Comparison of ENCODE assay signal across 29 cellular contexts in the genomic region with DNA sequence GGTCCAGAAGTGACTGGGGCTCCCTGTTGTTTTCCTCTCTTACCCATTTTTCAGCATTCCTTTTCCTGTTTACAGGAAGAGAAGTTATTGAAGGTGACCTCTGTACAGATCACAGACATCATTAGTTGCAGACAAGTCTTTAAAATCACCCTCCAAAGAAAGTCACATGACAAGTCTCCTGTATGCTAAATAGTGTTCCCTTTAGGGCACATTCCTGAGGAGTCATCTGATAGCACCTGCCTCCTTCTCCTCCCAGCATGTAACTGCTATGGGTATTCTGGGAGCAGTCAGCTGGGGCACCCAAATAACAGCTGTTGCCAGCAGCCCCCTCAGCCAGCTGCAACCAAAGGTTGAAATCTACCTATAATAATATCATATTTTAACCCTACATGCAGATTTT.
"Had no signal": no experiment of that assay in that cellular context is flagged by ENCODE, and none has a peak within 500 bp of the region (broad histone marks: within the 10 kb centered on the region; RNA-seq: fewer than 3 reads in every experiment).

No MANE protein-coding gene starts in this region.

- H3K4me3 ChIP-seq: esophagus muscularis mucosa, heart left ventricle, lung, mucosa of descending colon, right lobe of liver, skin epidermis, thoracic aorta had no signal

- H3K9me3 ChIP-seq: mucosa of descending colon, neutrophil, right lobe of liver, thoracic aorta had no signal

- H3K4me3 Mint-ChIP-seq: activated CD4-positive, alpha-beta memory T cell treated with anti-CD3 and anti-CD28 coated beads for 36 hours; activated CD4-positive, alpha-beta T cell treated with anti-CD3 and anti-CD28 coated beads, Interleukin-2, amount 10 ng/mL, durations not matched to agents 24 days and 14 days; activated T-cell treated with anti-CD3 and anti-CD28 coated beads, Interleukin-2, amount 50 U/mL, for 24 hours; central memory CD8-positive, alpha-beta T cell; dendritic cell treated with granulocyte-macrophage colony-stimulating factor and Interleukin-4, amounts not matched to agents 40 ng/mL and 50 ng/mL, for 4 days; nephron; stimulated activated naive CD8-positive, alpha-beta T cell treated with anti-CD3 and anti-CD28 coated beads, Interleukin-15, Interleukin-2, amounts not matched to agents 100 ng/mL and 50 ng/mL, for 24 hours; T-helper 17 cell had no signal

- H3K27me3 Mint-ChIP-seq: activated CD4-positive, alpha-beta memory T cell treated with anti-CD3 and anti-CD28 coated beads for 36 hours; activated CD4-positive, alpha-beta T cell treated with anti-CD3 and anti-CD28 coated beads, Interleukin-2, amount 10 ng/mL, durations not matched to agents 24 days and 14 days; activated T-cell treated with anti-CD3 and anti-CD28 coated beads, Interleukin-2, amount 50 U/mL, for 24 hours; central memory CD8-positive, alpha-beta T cell; dendritic cell treated with granulocyte-macrophage colony-stimulating factor and Interleukin-4, amounts not matched to agents 40 ng/mL and 50 ng/mL, for 4 days; stimulated activated naive CD8-positive, alpha-beta T cell treated with anti-CD3 and anti-CD28 coated beads, Interleukin-15, Interleukin-2, amounts not matched to agents 100 ng/mL and 50 ng/mL, for 24 hours; T-helper 17 cell had no signal

- H3K27ac ChIP-seq: esophagus muscularis mucosa, foreskin keratinocyte, heart left ventricle, neutrophil, right lobe of liver, skin epidermis, thoracic aorta, WERI-Rb-1 had no signal

- H3K36me3 ChIP-seq: esophagus muscularis mucosa, heart left ventricle, neutrophil, right lobe of liver, thoracic aorta, WERI-Rb-1 had no signal

- H3K9me3 Mint-ChIP-seq: activated CD4-positive, alpha-beta T cell treated with anti-CD3 and anti-CD28 coated beads, Interleukin-2, amount 10 ng/mL, durations not matched to agents 24 days and 14 days had no signal

- H3K4me1 ChIP-seq: esophagus muscularis mucosa, foreskin keratinocyte, right lobe of liver had no signal

- H3K36me3 Mint-ChIP-seq: activated CD4-positive, alpha-beta memory T cell treated with anti-CD3 and anti-CD28 coated beads for 36 hours had no signal

- H3K27ac Mint-ChIP-seq: activated CD4-positive, alpha-beta memory T cell treated with anti-CD3 and anti-CD28 coated beads for 36 hours; activated CD4-positive, alpha-beta T cell treated with anti-CD3 and anti-CD28 coated beads, Interleukin-2, amount 10 ng/mL, durations not matched to agents 24 days and 14 days; activated T-cell treated with anti-CD3 and anti-CD28 coated beads, Interleukin-2, amount 50 U/mL, for 24 hours; dendritic cell treated with granulocyte-macrophage colony-stimulating factor and Interleukin-4, amounts not matched to agents 40 ng/mL and 50 ng/mL, for 4 days; nephron; stimulated activated naive CD8-positive, alpha-beta T cell treated with anti-CD3 and anti-CD28 coated beads, Interleukin-15, Interleukin-2, amounts not matched to agents 100 ng/mL and 50 ng/mL, for 24 hours; T-helper 17 cell had no signal

- DNase-seq: activated CD4-positive, alpha-beta memory T cell treated with anti-CD3 and anti-CD28 coated beads for 36 hours; activated CD4-positive, alpha-beta T cell treated with anti-CD3 and anti-CD28 coated beads, Interleukin-2, amount 10 ng/mL, durations not matched to agents 24 days and 14 days; activated CD4-positive, CD25-positive, alpha-beta regulatory T cell treated with anti-CD3 and anti-CD28 coated beads, Interleukin-2, amount 50 U/mL, for 72 hours; activated CD8-positive, alpha-beta memory T cell treated with anti-CD3 and anti-CD28 coated beads, Interleukin-2, amount 50 U/mL, for 4 hours; activated gamma-delta T cell treated with Interleukin-2 at 50 U/mL for 16 hours; activated naive CD4-positive, alpha-beta T cell treated with anti-CD3 and anti-CD28 coated beads, Interleukin-2, amount 50 U/mL, for 16 hours; activated T-cell treated with anti-CD3 and anti-CD28 coated beads, Interleukin-2, amount 50 U/mL, for 24 hours; amniotic stem cell; foreskin keratinocyte; heart left ventricle; hypothalamus; mucosa of descending colon; right lobe of liver; stimulated activated CD4-positive, alpha-beta T cell treated with anti-CD3 and anti-CD28 coated beads, Interleukin-12 subunit alpha, Interleukin-12 subunit beta, amount 100 ng/mL, for 4 hours; stimulated activated CD4-positive, alpha-beta T cell treated with anti-CD3 and anti-CD28 coated beads, Interleukin-4, amount 100 ng/mL, for 1 hour; T-helper 17 cell; T1000; trophoblast cell; WERI-Rb-1 had no signal

- ATAC-seq: foreskin keratinocyte, left lobe of liver, mucosa of descending colon, right lobe of liver, T-helper 17 cell had no signal

- H3K4me1 Mint-ChIP-seq: activated CD4-positive, alpha-beta T cell treated with anti-CD3 and anti-CD28 coated beads, Interleukin-2, amount 10 ng/mL, durations not matched to agents 24 days and 14 days; central memory CD8-positive, alpha-beta T cell; T-helper 17 cell had no signal

- H3K27me3 ChIP-seq: esophagus muscularis mucosa, foreskin keratinocyte, heart left ventricle, neutrophil, right lobe of liver had no signal
